2 cellular contexts compared by ENCODE assay signal in genomic region chr2:101814752-101815151, GRCh38.
TF ChIP-seq lines count a peak whose summit lies in the region.

No MANE protein-coding gene starts in this region.

TF ChIP-seq in IMR-90, 13 proteins besides CTCF, POLR2A, EP300 and RAD21:
- TF ChIP-seq ELK1 (IDR thresholded peaks at IDR 0.05; ENCODE audit: borderline replicate concordance, low read depth, low read length) (no peak), MXI1 (IDR thresholded peaks at IDR 0.05; ENCODE audit: borderline replicate concordance, low read depth, low read length) (no peak), RCOR1 (IDR thresholded peaks at IDR 0.05; ENCODE audit: insufficient replicate concordance, low read length) (no peak), CHD1 (IDR thresholded peaks at IDR 0.05; ENCODE audit: low read depth, low read length) (no peak), USF2 (IDR thresholded peaks at IDR 0.05; ENCODE audit: low read depth, low read length) (no peak), FOS (IDR thresholded peaks at IDR 0.05; ENCODE audit: low read depth, low read length) (no peak), MAFK (IDR thresholded peaks at IDR 0.05; ENCODE audit: low read depth, low read length) (no peak), SMC3 (IDR thresholded peaks at IDR 0.05; ENCODE audit: low read depth, low read length) (no peak), CEBPB (IDR thresholded peaks at IDR 0.05; ENCODE audit: low read depth, low read length) (no peak), RFX5 (IDR thresholded peaks at IDR 0.05; ENCODE audit: low read depth, low read length) (no peak), BHLHE40 (IDR thresholded peaks at IDR 0.05; ENCODE audit: low read depth, low read length) (no peak), MAZ (IDR thresholded peaks at IDR 0.05; ENCODE audit: borderline replicate concordance, low read depth, low read length) (no peak), NFE2L2 (IDR thresholded peaks at IDR 0.05; ENCODE audit: low read depth, low read length) (no peak)

TF ChIP-seq in liver, 16 proteins besides CTCF, POLR2A, EP300 and RAD21:
- peak; percentile 54 for TF ChIP-seq FOXA2 (IDR thresholded peaks at IDR 0.05)
- TF ChIP-seq TAF1 (conservative IDR thresholded peaks at IDR 0.05) = no peak
- peak in 1 of 2 donors; percentile 24 for TF ChIP-seq RXRA (IDR thresholded peaks at IDR 0.05)
- TF ChIP-seq HNF4A (conservative IDR thresholded peaks at IDR 0.05) = peak in 1 of 2 donors; percentile 22
